ENCODE assay signal across 1 cellular context in the genomic region with DNA sequence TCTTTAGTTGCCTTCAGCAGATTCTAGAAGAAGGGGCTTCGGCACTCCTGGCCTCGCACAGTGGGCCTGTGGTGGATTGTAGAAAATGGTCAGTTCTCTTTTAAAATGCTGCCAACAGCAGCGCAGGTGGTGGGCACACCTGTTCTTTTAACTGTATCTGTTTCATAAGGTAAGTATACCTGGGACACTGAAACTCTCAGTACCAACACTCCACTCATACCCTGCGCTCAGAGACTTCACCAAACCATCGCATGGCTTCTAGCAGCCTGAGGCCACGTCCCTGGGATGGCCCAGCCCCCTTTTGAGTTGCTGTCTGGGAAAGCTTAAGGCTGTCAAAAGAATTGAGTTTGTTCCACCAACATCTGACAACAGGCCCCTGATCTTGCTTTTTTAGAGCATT.
TF ChIP-seq lines count a peak whose summit lies in the region.

No MANE protein-coding gene starts in this region.

TF ChIP-seq in GM23338, 12 proteins besides CTCF, POLR2A, EP300 and RAD21:
- TF ChIP-seq, protein P1, sequence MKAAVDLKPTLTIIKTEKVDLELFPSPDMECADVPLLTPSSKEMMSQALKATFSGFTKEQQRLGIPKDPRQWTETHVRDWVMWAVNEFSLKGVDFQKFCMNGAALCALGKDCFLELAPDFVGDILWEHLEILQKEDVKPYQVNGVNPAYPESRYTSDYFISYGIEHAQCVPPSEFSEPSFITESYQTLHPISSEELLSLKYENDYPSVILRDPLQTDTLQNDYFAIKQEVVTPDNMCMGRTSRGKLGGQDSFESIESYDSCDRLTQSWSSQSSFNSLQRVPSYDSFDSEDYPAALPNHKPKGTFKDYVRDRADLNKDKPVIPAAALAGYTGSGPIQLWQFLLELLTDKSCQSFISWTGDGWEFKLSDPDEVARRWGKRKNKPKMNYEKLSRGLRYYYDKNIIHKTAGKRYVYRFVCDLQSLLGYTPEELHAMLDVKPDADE (IDR thresholded peaks at IDR 0.05), result no peak
- no peak for TF ChIP-seq POLR2AphosphoS5 (IDR thresholded peaks at IDR 0.05; ENCODE audit: low read depth)
- no peak for TF ChIP-seq NANOG (IDR thresholded peaks at IDR 0.05; ENCODE audit: borderline replicate concordance)
- TF ChIP-seq EZH2phosphoT487 (IDR thresholded peaks at IDR 0.05; ENCODE audit: unreplicated experiment), result no peak
- TF ChIP-seq, protein P2, sequence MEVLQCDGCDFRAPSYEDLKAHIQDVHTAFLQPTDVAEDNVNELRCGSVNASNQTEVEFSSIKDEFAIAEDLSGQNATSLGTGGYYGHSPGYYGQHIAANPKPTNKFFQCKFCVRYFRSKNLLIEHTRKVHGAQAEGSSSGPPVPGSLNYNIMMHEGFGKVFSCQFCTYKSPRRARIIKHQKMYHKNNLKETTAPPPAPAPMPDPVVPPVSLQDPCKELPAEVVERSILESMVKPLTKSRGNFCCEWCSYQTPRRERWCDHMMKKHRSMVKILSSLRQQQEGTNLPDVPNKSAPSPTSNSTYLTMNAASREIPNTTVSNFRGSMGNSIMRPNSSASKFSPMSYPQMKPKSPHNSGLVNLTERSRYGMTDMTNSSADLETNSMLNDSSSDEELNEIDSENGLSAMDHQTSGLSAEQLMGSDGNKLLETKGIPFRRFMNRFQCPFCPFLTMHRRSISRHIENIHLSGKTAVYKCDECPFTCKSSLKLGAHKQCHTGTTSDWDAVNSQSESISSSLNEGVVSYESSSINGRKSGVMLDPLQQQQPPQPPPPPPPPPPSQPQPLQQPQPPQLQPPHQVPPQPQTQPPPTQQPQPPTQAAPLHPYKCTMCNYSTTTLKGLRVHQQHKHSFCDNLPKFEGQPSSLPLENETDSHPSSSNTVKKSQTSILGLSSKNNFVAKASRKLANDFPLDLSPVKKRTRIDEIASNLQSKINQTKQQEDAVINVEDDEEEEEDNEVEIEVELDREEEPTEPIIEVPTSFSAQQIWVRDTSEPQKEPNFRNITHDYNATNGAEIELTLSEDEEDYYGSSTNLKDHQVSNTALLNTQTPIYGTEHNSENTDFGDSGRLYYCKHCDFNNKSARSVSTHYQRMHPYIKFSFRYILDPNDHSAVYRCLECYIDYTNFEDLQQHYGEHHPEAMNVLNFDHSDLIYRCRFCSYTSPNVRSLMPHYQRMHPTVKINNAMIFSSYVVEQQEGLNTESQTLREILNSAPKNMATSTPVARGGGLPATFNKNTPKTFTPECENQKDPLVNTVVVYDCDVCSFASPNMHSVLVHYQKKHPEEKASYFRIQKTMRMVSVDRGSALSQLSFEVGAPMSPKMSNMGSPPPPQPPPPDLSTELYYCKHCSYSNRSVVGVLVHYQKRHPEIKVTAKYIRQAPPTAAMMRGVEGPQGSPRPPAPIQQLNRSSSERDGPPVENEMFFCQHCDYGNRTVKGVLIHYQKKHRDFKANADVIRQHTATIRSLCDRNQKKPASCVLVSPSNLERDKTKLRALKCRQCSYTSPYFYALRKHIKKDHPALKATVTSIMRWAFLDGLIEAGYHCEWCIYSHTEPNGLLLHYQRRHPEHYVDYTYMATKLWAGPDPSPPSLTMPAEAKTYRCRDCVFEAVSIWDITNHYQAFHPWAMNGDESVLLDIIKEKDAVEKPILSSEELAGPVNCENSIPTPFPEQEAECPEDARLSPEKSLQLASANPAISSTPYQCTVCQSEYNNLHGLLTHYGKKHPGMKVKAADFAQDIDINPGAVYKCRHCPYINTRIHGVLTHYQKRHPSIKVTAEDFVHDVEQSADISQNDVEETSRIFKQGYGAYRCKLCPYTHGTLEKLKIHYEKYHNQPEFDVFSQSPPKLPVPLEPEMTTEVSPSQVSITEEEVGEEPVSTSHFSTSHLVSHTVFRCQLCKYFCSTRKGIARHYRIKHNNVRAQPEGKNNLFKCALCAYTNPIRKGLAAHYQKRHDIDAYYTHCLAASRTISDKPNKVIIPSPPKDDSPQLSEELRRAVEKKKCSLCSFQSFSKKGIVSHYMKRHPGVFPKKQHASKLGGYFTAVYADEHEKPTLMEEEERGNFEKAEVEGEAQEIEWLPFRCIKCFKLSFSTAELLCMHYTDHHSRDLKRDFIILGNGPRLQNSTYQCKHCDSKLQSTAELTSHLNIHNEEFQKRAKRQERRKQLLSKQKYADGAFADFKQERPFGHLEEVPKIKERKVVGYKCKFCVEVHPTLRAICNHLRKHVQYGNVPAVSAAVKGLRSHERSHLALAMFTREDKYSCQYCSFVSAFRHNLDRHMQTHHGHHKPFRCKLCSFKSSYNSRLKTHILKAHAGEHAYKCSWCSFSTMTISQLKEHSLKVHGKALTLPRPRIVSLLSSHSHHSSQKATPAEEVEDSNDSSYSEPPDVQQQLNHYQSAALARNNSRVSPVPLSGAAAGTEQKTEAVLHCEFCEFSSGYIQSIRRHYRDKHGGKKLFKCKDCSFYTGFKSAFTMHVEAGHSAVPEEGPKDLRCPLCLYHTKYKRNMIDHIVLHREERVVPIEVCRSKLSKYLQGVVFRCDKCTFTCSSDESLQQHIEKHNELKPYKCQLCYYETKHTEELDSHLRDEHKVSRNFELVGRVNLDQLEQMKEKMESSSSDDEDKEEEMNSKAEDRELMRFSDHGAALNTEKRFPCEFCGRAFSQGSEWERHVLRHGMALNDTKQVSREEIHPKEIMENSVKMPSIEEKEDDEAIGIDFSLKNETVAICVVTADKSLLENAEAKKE (CRISPR knock-in tag; IDR thresholded peaks at IDR 0.05), result no peak
- no peak for TF ChIP-seq JUNB (IDR thresholded peaks at IDR 0.05; ENCODE audit: unreplicated experiment)
- TF ChIP-seq CREB1 (CRISPR knock-in tag; IDR thresholded peaks at IDR 0.05; ENCODE audit: low read depth), result no peak
- TF ChIP-seq EZH2 (IDR thresholded peaks at IDR 0.05; ENCODE audit: low read depth, unreplicated experiment), result no peak
- no peak for TF ChIP-seq ZNF331 (CRISPR knock-in tag; IDR thresholded peaks at IDR 0.05; ENCODE audit: low read depth)
- no peak for TF ChIP-seq STAT1 (IDR thresholded peaks at IDR 0.05; ENCODE audit: unreplicated experiment)
- TF ChIP-seq, protein P3, sequence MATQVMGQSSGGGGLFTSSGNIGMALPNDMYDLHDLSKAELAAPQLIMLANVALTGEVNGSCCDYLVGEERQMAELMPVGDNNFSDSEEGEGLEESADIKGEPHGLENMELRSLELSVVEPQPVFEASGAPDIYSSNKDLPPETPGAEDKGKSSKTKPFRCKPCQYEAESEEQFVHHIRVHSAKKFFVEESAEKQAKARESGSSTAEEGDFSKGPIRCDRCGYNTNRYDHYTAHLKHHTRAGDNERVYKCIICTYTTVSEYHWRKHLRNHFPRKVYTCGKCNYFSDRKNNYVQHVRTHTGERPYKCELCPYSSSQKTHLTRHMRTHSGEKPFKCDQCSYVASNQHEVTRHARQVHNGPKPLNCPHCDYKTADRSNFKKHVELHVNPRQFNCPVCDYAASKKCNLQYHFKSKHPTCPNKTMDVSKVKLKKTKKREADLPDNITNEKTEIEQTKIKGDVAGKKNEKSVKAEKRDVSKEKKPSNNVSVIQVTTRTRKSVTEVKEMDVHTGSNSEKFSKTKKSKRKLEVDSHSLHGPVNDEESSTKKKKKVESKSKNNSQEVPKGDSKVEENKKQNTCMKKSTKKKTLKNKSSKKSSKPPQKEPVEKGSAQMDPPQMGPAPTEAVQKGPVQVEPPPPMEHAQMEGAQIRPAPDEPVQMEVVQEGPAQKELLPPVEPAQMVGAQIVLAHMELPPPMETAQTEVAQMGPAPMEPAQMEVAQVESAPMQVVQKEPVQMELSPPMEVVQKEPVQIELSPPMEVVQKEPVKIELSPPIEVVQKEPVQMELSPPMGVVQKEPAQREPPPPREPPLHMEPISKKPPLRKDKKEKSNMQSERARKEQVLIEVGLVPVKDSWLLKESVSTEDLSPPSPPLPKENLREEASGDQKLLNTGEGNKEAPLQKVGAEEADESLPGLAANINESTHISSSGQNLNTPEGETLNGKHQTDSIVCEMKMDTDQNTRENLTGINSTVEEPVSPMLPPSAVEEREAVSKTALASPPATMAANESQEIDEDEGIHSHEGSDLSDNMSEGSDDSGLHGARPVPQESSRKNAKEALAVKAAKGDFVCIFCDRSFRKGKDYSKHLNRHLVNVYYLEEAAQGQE (IDR thresholded peaks at IDR 0.05; ENCODE audit: unreplicated experiment), result no peak
- TF ChIP-seq ZNF114 (CRISPR knock-in tag; IDR thresholded peaks at IDR 0.05), result no peak
